Comparison of ENCODE assay signal across 23 cellular contexts in genomic region chr2:152622228-152622627, GRCh38.
"Had no signal": no experiment of that assay in that cellular context is flagged by ENCODE, and none has a peak within 500 bp of the region (broad histone marks: within the 10 kb centered on the region; RNA-seq: fewer than 3 reads in every experiment).

No MANE protein-coding gene starts in this region.

- DNase-seq: activated B cell treated with CpG ODN at 0.5 μM for 24 hours; activated CD4-positive, alpha-beta T cell treated with anti-CD3 and anti-CD28 coated beads for 1 hour; activated CD4-positive, alpha-beta T cell treated with anti-CD3 and anti-CD28 coated beads, Interleukin-2, amount 10 ng/mL, durations not matched to agents 24 days and 14 days; activated CD4-positive, alpha-beta T cell treated with anti-CD3 and anti-CD28 coated beads, Interleukin-2, amount 50 U/mL, for 48 hours; activated CD8-positive, alpha-beta memory T cell treated with anti-CD3 and anti-CD28 coated beads, Interleukin-2, amount 10 ng/mL, durations not matched to agents 7 days and 5 days; activated effector memory CD4-positive, alpha-beta T cell treated with Interleukin-2 at 50 U/mL for 16 hours; activated naive CD4-positive, alpha-beta T cell; activated T-cell treated with anti-CD3 and anti-CD28 coated beads, Interleukin-2, amount 50 U/mL, for 24 hours; central memory CD4-positive, alpha-beta T cell; Kasumi-1; NCI-H1048; NCI-H146; NCI-H187 treated with DMSO at 0.1 percent for 48 hours; NCI-H2081 treated with DMSO at 0.1 percent for 48 hours; NCI-H226; NCI-H526 treated with DMSO at 0.1 percent for 48 hours; NK-92 treated with Interleukin-12 subunit alpha and Interleukin-12 subunit beta, amount 100 ng/mL, for 24 hours; PC-3; SHP77 treated with DMSO at 0.1 percent for 48 hours; T-helper 17 cell; T-helper 9 cell had no signal

- H3K9me3 Mint-ChIP-seq: activated B cell treated with CpG ODN at 0.5 μM for 24 hours; activated CD4-positive, alpha-beta T cell treated with anti-CD3 and anti-CD28 coated beads, Interleukin-2, amount 10 ng/mL, durations not matched to agents 24 days and 14 days; activated naive CD4-positive, alpha-beta T cell treated with anti-CD3 and anti-CD28 coated beads, Interleukin-2, amount 50 U/mL, for 24 hours; activated T-cell treated with anti-CD3 and anti-CD28 coated beads, Interleukin-2, amount 50 U/mL, for 24 hours; activated T-helper 1 cell treated with anti-CD3 and anti-CD28 coated beads, Interleukin-12 subunit alpha, Interleukin-12 subunit beta, Interleukin-2, Interleukin-4 antibody, amounts not matched to agents 30 ng/mL and 10 ng/mL and 1 ng/mL, durations not matched to agents 14 hours and 24 hours and 36 hours had no signal

- H3K4me3 Mint-ChIP-seq: activated B cell treated with CpG ODN at 0.5 μM for 24 hours; activated CD4-positive, alpha-beta T cell treated with anti-CD3 and anti-CD28 coated beads, Interleukin-2, amount 10 ng/mL, durations not matched to agents 24 days and 14 days; activated CD8-positive, alpha-beta memory T cell treated with anti-CD3 and anti-CD28 coated beads, Interleukin-2, amount 10 ng/mL, durations not matched to agents 7 days and 5 days; activated naive CD4-positive, alpha-beta T cell treated with anti-CD3 and anti-CD28 coated beads, Interleukin-2, amount 50 U/mL, for 24 hours; activated T-cell treated with anti-CD3 and anti-CD28 coated beads, Interleukin-2, amount 50 U/mL, for 24 hours; activated T-helper 1 cell treated with anti-CD3 and anti-CD28 coated beads, Interleukin-12 subunit alpha, Interleukin-12 subunit beta, Interleukin-2, Interleukin-4 antibody, amounts not matched to agents 30 ng/mL and 10 ng/mL and 1 ng/mL, durations not matched to agents 14 hours and 24 hours and 36 hours; T-helper 17 cell had no signal

- ATAC-seq: activated CD8-positive, alpha-beta memory T cell treated with anti-CD3 and anti-CD28 coated beads, Interleukin-2, amount 10 ng/mL, durations not matched to agents 7 days and 5 days; PC-3; T-helper 17 cell had no signal

- H3K27ac Mint-ChIP-seq: activated B cell treated with CpG ODN at 0.5 μM for 24 hours; activated CD4-positive, alpha-beta T cell treated with anti-CD3 and anti-CD28 coated beads, Interleukin-2, amount 10 ng/mL, durations not matched to agents 24 days and 14 days; activated CD8-positive, alpha-beta memory T cell treated with anti-CD3 and anti-CD28 coated beads, Interleukin-2, amount 10 ng/mL, durations not matched to agents 7 days and 5 days; activated naive CD4-positive, alpha-beta T cell treated with anti-CD3 and anti-CD28 coated beads, Interleukin-2, amount 50 U/mL, for 24 hours; activated T-cell treated with anti-CD3 and anti-CD28 coated beads, Interleukin-2, amount 50 U/mL, for 24 hours; activated T-helper 1 cell treated with anti-CD3 and anti-CD28 coated beads, Interleukin-12 subunit alpha, Interleukin-12 subunit beta, Interleukin-2, Interleukin-4 antibody, amounts not matched to agents 30 ng/mL and 10 ng/mL and 1 ng/mL, durations not matched to agents 14 hours and 24 hours and 36 hours; T-helper 17 cell had no signal

- H3K36me3 Mint-ChIP-seq: activated CD8-positive, alpha-beta memory T cell treated with anti-CD3 and anti-CD28 coated beads, Interleukin-2, amount 10 ng/mL, durations not matched to agents 7 days and 5 days; activated naive CD4-positive, alpha-beta T cell treated with anti-CD3 and anti-CD28 coated beads, Interleukin-2, amount 50 U/mL, for 24 hours had no signal

- H3K4me1 Mint-ChIP-seq: activated B cell treated with CpG ODN at 0.5 μM for 24 hours; activated CD8-positive, alpha-beta memory T cell treated with anti-CD3 and anti-CD28 coated beads, Interleukin-2, amount 10 ng/mL, durations not matched to agents 7 days and 5 days; activated naive CD4-positive, alpha-beta T cell treated with anti-CD3 and anti-CD28 coated beads, Interleukin-2, amount 50 U/mL, for 24 hours; T-helper 17 cell had no signal

- H3K27me3 Mint-ChIP-seq: activated B cell treated with CpG ODN at 0.5 μM for 24 hours; activated naive CD4-positive, alpha-beta T cell treated with anti-CD3 and anti-CD28 coated beads, Interleukin-2, amount 50 U/mL, for 24 hours had no signal
